In the genomic region with DNA sequence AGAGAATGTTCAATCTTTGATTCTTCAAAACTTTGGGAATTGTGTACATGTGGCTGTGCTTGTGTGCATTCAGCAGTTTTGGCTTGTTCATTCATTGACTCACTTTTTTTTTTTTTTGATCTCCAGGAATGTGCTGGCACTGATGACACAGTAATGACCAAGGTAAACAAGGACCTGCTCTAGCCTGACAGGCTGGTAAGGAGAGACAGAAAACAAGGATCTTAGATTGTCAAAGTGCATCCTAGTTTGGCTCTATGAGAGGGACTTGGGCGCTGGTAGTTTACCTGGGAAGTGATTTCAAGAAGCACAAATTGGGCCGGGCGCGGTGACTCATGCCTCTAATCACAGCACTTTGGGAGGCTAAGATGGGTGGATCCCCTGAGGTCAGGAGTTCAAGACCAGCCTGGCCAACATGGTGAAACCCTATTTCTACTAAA, we compare ENCODE assay signal across 16 cellular contexts.
DNase-seq lines count a peak whose midpoint lies in the region; ATAC-seq, FAIRE-seq and TF ChIP-seq lines count a peak whose summit lies in the region.
"Had no signal": no experiment of that assay in that cellular context is flagged by ENCODE, and none has a peak within 500 bp of the region (broad histone marks: within the 10 kb centered on the region; RNA-seq: fewer than 3 reads in every experiment).

No MANE protein-coding gene starts in this region.

- H3K36me3 ChIP-seq in SJSA1 (no peaks in the 10 kb centered on the region), trophoblast cell (ENCODE audit: control insufficient read depth in 1 of 2, insufficient read depth in 2 of 2, low read length in 2 of 2) (no peaks in the 10 kb centered on the region)

- H3K9me3 ChIP-seq in SJSA1 (replicated peaks) (no peaks in the 10 kb centered on the region), trophoblast cell (ENCODE audit: insufficient read depth, low read depth, low read length) (peaks cover 2% of the 10 kb centered on the region)
- H3K9me3 ChIP-seq: SK-N-SH had no signal

- no peaks in the 10 kb centered on the region for H3K79me2 ChIP-seq in trophoblast cell (ENCODE audit: control insufficient read depth, insufficient read depth, low read length, poor library complexity)

- no peak overlapping the region for H2AK5ac ChIP-seq in trophoblast cell (ENCODE audit: low read length)

- no peak for TF ChIP-seq CTCF in fibroblast of pulmonary artery (IDR thresholded peaks at IDR 0.05; ENCODE audit: low read length, missing control alignments)

- no peak overlapping the region for H3K18ac ChIP-seq in trophoblast cell (ENCODE audit: low read length)

- no peaks in the 10 kb centered on the region for H3K9me3 Mint-ChIP-seq in immature natural killer cell

- H3K4me3 ChIP-seq in SJSA1 (no peak overlapping the region), fibroblast of pulmonary artery (replicated peaks; ENCODE audit: low read depth, low read length) (no peak overlapping the region), trophoblast cell (ENCODE audit: low read depth, low read length) (no peak overlapping the region)
- H3K4me3 ChIP-seq: lung had no signal

- no peak overlapping the region for H2AFZ ChIP-seq in trophoblast cell (ENCODE audit: insufficient read depth, low read length, poor library complexity)

- H3K27me3 ChIP-seq in SJSA1 (replicated peaks) (no peaks in the 10 kb centered on the region), trophoblast cell (ENCODE audit: insufficient read depth, low read length) (no peaks in the 10 kb centered on the region)

- no peak overlapping the region for H3K9ac ChIP-seq in trophoblast cell (ENCODE audit: low read length)
- H3K9ac ChIP-seq: SK-N-SH had no signal

- WGBS in trophoblast cell (ENCODE audit: extremely low coverage, insufficient coverage, insufficient read length), result no CpG with 5 or more reads among the region's 4 CpGs

- DNase-seq in H54 (ENCODE audit: insufficient read length, low spot score) (peak; percentile 37), SJSA1 (ENCODE audit: low read depth in 1 of 2, low spot score in 2 of 2) (peak in 1 of 2 experiments; percentile 69), fibroblast of pulmonary artery (ENCODE audit: low read depth) (peak; percentile 25), trophoblast cell (peak; percentile 41 to 84), immature natural killer cell (no peak), dedifferentiated amniotic fluid mesenchymal stem cell (ENCODE audit: extremely low spot score) (no peak), DMS114 treated with DMSO at 0.1 percent for 48 hours (lab: John Stamatoyannopoulos, UW; ENCODE audit: unreplicated experiment) (no peak)
- DNase-seq: activated effector memory CD4-positive, alpha-beta T cell treated with anti-CD3 and anti-CD28 coated beads, Interleukin-2, amount 50 U/mL, for 16 hours; cerebellar nuclear complex; COR-L47; NCI-H1048; NCI-H524 treated with DMSO at 0.1 percent for 48 hours; posterior cingulate gyrus; SK-N-SH had no signal

- H4K12ac ChIP-seq in trophoblast cell (ENCODE audit: low read depth, low read length), result no peak overlapping the region

- no peaks in the 10 kb centered on the region for H3K79me1 ChIP-seq in trophoblast cell (ENCODE audit: low read length)

- no peak overlapping the region for H3K4me2 ChIP-seq in trophoblast cell (ENCODE audit: low read length)
- H3K4me2 ChIP-seq: SK-N-SH had no signal

- H3K27ac Mint-ChIP-seq in immature natural killer cell, result no peak overlapping the region

- H2BK5ac ChIP-seq in trophoblast cell (ENCODE audit: low read depth, low read length, poor library complexity), result no peak overlapping the region

- H4K8ac ChIP-seq in trophoblast cell (ENCODE audit: low read depth, low read length), result no peak overlapping the region

- no peak for ATAC-seq in GM18511 (IDR thresholded peaks at IDR 0.05; ENCODE audit: unreplicated experiment)

- no peak overlapping the region for H4K91ac ChIP-seq in trophoblast cell (ENCODE audit: low read depth, low read length)

- H2BK120ac ChIP-seq in trophoblast cell (ENCODE audit: insufficient read depth, low read length, poor library complexity), result no peak overlapping the region

- H3K27ac ChIP-seq in SJSA1 (peak overlapping the region; percentile 21; the same call in 1 of the 2 replicates), trophoblast cell (ENCODE audit: low read depth, low read length) (no peak overlapping the region)

- peak; percentile 48 for FAIRE-seq in H54 (lab: Jason Lieb, UNC)

- H3K4ac ChIP-seq in trophoblast cell (ENCODE audit: low read depth, low read length), result no peak overlapping the region

- H3K27me3 Mint-ChIP-seq in immature natural killer cell (ENCODE audit: low read depth in 3 of 3), result peaks cover 4 to 9% (median 7%) of the 10 kb centered on the region in 3 donors

- no peak overlapping the region for H3K4me3 Mint-ChIP-seq in immature natural killer cell

- H3K4me1 ChIP-seq in SJSA1 (replicated peaks) (peaks cover 35% of the 10 kb centered on the region), trophoblast cell (ENCODE audit: control insufficient read depth in 1 of 2, insufficient read depth in 2 of 2, low read length in 2 of 2) (no peaks in the 10 kb centered on the region)

- H3K4me1 Mint-ChIP-seq in immature natural killer cell, result no peaks in the 10 kb centered on the region

- no peak for TF ChIP-seq POLR2A in H54 (IDR thresholded peaks at IDR 0.05; ENCODE audit: low read depth, low read length)

- no peak overlapping the region for H2BK12ac ChIP-seq in trophoblast cell (ENCODE audit: low read length)

- H3K23ac ChIP-seq in trophoblast cell (ENCODE audit: low read length), result no peak overlapping the region

- no peaks in the 10 kb centered on the region for H3K36me3 Mint-ChIP-seq in immature natural killer cell

- H3K14ac ChIP-seq in trophoblast cell (ENCODE audit: low read length), result no peak overlapping the region

Comparison
In these comparisons a context has a peak if more than half of its experiments do, and no peak if none do; other contexts are left out.
1. DNase-seq: peak in H54 (single experiment), fibroblast of pulmonary artery (single experiment) and trophoblast cell (2 of 2); none in immature natural killer cell (0 of 3), dedifferentiated amniotic fluid mesenchymal stem cell (single experiment) and DMS114 treated with DMSO at 0.1 percent for 48 hours (single experiment).